23 cellular contexts compared by ENCODE assay signal in genomic region chr10:130721971-130722370, GRCh38.
DNase-seq lines count a peak whose midpoint lies in the region; ATAC-seq lines count a peak whose summit lies in the region.
"Had no signal": no experiment of that assay in that cellular context is flagged by ENCODE, and none has a peak within 500 bp of the region (broad histone marks: within the 10 kb centered on the region; RNA-seq: fewer than 3 reads in every experiment).

No MANE protein-coding gene starts in this region.

- no peak overlapping the region for H4K5ac ChIP-seq in mesendoderm (ENCODE audit: low read length)

- H3K23ac ChIP-seq in mesendoderm (ENCODE audit: low read length): no peak overlapping the region

- no peaks in the 10 kb centered on the region for H3K79me1 ChIP-seq in mesendoderm (ENCODE audit: low read length)

- H3K9ac ChIP-seq in mesendoderm (ENCODE audit: low read length): no peak overlapping the region
- H3K9ac ChIP-seq: BLaER1, KMS-11 had no signal

- no peak overlapping the region for H3K4me2 ChIP-seq in mesendoderm (ENCODE audit: low read length)
- H3K4me2 ChIP-seq: BLaER1, KMS-11 had no signal

- H3K18ac ChIP-seq in mesendoderm (ENCODE audit: low read length): no peak overlapping the region

- H3K4ac ChIP-seq in mesendoderm (ENCODE audit: low read depth, low read length): no peak overlapping the region

- H3K27me3 ChIP-seq in mesendoderm (ENCODE audit: insufficient read depth, low read length, poor library complexity): no peaks in the 10 kb centered on the region
- H3K27me3 ChIP-seq: BLaER1, SJCRH30 had no signal

- H3K4me3 ChIP-seq in mesendoderm (ENCODE audit: low read length): no peak overlapping the region
- H3K4me3 ChIP-seq: BLaER1, SJCRH30 had no signal

- intact Hi-C loops in left ventricle myocardium superior (cut with micrococcal nuclease): no loop called here
- intact Hi-C loops in left cardiac atrium (cut with DNase I): no loop called here
- intact Hi-C loops in posterior vena cava (cut with DNase I): no loop called here

- no peak overlapping the region for H4K8ac ChIP-seq in mesendoderm (ENCODE audit: low read depth, low read length)

- H3K36me3 ChIP-seq in mesendoderm (ENCODE audit: control insufficient read depth, insufficient read depth, low read length): no peaks in the 10 kb centered on the region
- H3K36me3 ChIP-seq: BLaER1, SJCRH30 had no signal

- no peak overlapping the region for H3K27ac ChIP-seq in mesendoderm (ENCODE audit: low read depth, low read length)
- H3K27ac ChIP-seq: BLaER1, HL-60, KMS-11, SJCRH30 had no signal

- no peak for ATAC-seq in left ventricle myocardium superior
- ATAC-seq in left cardiac atrium: no peak
- ATAC-seq: PC-3, SK-N-SH treated with all-trans-retinoic acid at 6 μM for 48 hours had no signal

- H2BK5ac ChIP-seq in mesendoderm (ENCODE audit: low read length): no peak overlapping the region

- H2AK5ac ChIP-seq in mesendoderm (ENCODE audit: low read length): no peak overlapping the region

- WGBS in mesendoderm (ENCODE audit: extremely low coverage, insufficient coverage, low lambda C conversion rate): no CpG with 5 or more reads among the region's 14 CpGs

- H3K56ac ChIP-seq in mesendoderm (ENCODE audit: low read length): no peak overlapping the region

- H3K4me1 ChIP-seq in mesendoderm (ENCODE audit: control insufficient read depth, low read depth, low read length): no peaks in the 10 kb centered on the region
- H3K4me1 ChIP-seq: SJCRH30 had no signal

- DNase-seq in left ventricle myocardium superior (peak; percentile 1), left cardiac atrium (no peak), cerebellum (ENCODE audit: low spot score) (peak; percentile 81), posterior vena cava (ENCODE audit: low spot score) (peak; percentile 12), EL (no peak), mesendoderm (no peak), MV-4-11 (lab: John Stamatoyannopoulos, UW) (no peak)
- DNase-seq: CD4-positive, CD25-positive, alpha-beta regulatory T cell; DMS53; GF-D8; GOT3; HCEC 1CT; MM.1S; NCI-H1048; NCI-H1436 treated with DMSO at 0.1 percent for 48 hours; NCI-H187 treated with DMSO at 0.1 percent for 48 hours; NCI-H446; PC-3; SJCRH30 had no signal

- no peak overlapping the region for H2BK120ac ChIP-seq in mesendoderm (ENCODE audit: low read depth, low read length)

- no peaks in the 10 kb centered on the region for H3K79me2 ChIP-seq in mesendoderm (ENCODE audit: control insufficient read depth, insufficient read depth, low read length)

- no peak overlapping the region for H2BK15ac ChIP-seq in mesendoderm (replicated peaks; ENCODE audit: low read depth)

Comparison
In these comparisons a context has a peak if more than half of its experiments do, and no peak if none do; other contexts are left out.
1. DNase-seq: peak in left ventricle myocardium superior (single experiment), cerebellum (single experiment) and posterior vena cava (single experiment); none in left cardiac atrium (single experiment), EL (single experiment), mesendoderm (single experiment) and MV-4-11 (single experiment).